Comparison of ENCODE assay signal across 1 cellular context in genomic region chr6:24500683-24501082, GRCh38.
TF ChIP-seq lines count a peak whose summit lies in the region.

No MANE protein-coding gene starts in this region.

TF ChIP-seq in HepG2, 621 proteins besides CTCF, POLR2A, EP300 and RAD21:
- no peak for TF ChIP-seq ZNF180 (CRISPR knock-in tag; IDR thresholded peaks at IDR 0.05; ENCODE audit: borderline replicate concordance, low read depth)
